ENCODE assay signal across 18 cellular contexts in genomic region chr3:105786988-105787387, GRCh38.
"Had no signal": no experiment of that assay in that cellular context is flagged by ENCODE, and none has a peak within 500 bp of the region (broad histone marks: within the 10 kb centered on the region; RNA-seq: fewer than 3 reads in every experiment).

No MANE protein-coding gene starts in this region.

- H3K4me3 ChIP-seq: ascending aorta, skin epidermis, suprapubic skin had no signal

- H3K27ac Mint-ChIP-seq: activated CD4-positive, alpha-beta memory T cell treated with anti-CD3 and anti-CD28 coated beads for 36 hours; endodermal cell had no signal

- ATAC-seq: T-cell had no signal

- H3K4me3 Mint-ChIP-seq: activated CD4-positive, alpha-beta memory T cell treated with anti-CD3 and anti-CD28 coated beads for 36 hours; endodermal cell; T-cell had no signal

- H3K27ac ChIP-seq: ascending aorta, neutrophil, skin epidermis, suprapubic skin had no signal

- H3K9me3 ChIP-seq: ascending aorta, neutrophil, suprapubic skin had no signal

- H3K9me3 Mint-ChIP-seq: activated CD4-positive, alpha-beta memory T cell treated with anti-CD3 and anti-CD28 coated beads for 36 hours; endodermal cell had no signal

- H3K27me3 Mint-ChIP-seq: activated CD4-positive, alpha-beta memory T cell treated with anti-CD3 and anti-CD28 coated beads for 36 hours; T-cell had no signal

- DNase-seq: activated CD4-positive, alpha-beta memory T cell treated with anti-CD3 and anti-CD28 coated beads for 36 hours; activated CD4-positive, alpha-beta T cell treated with anti-CD3 and anti-CD28 coated beads for 1 hour; activated CD8-positive, alpha-beta memory T cell treated with anti-CD3 and anti-CD28 coated beads, Interleukin-2, amount 50 U/mL, for 48 hours; activated naive CD4-positive, alpha-beta T cell; dermis blood vessel endothelial cell; endodermal cell; head of caudate nucleus; retina; stimulated activated CD4-positive, alpha-beta T cell treated with anti-CD3 and anti-CD28 coated beads, Interleukin-15, amount 100 ng/mL, for 24 hours; stimulated activated CD4-positive, alpha-beta T cell treated with anti-CD3 and anti-CD28 coated beads, Interleukin-4, amount 100 ng/mL, for 1 hour; stimulated activated naive CD4-positive, alpha-beta T cell; T-cell; T1000; trophoblast cell had no signal

- H3K36me3 ChIP-seq: ascending aorta, neutrophil, suprapubic skin had no signal
